ENCODE assay signal across 11 cellular contexts in the genomic region with DNA sequence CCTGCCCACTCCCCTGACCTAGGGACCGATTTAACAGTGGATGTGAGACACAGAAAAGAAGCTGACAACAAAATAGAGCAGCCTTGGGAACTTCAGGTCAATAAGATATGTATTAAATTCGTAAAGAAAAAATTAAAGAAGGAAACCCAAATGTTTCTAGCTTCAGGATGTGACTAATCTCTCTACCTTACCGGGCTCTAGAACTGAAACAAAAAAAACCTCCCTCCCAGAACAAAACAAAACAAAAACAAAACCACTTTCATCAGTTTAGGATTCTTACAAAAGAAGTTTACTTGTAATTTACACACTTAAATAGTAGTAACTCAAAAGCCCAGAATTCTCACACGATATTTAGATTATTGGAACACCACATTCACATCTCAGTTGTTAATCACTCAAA.
DNase-seq lines count a peak whose midpoint lies in the region; ATAC-seq and TF ChIP-seq lines count a peak whose summit lies in the region.
"Had no signal": no experiment of that assay in that cellular context is flagged by ENCODE, and none has a peak within 500 bp of the region (broad histone marks: within the 10 kb centered on the region; RNA-seq: fewer than 3 reads in every experiment).

No MANE protein-coding gene starts in this region.

- H3K4me3 ChIP-seq in endodermal cell (ENCODE audit: low read length) (no peak overlapping the region), vagina (no peak overlapping the region)
- H3K4me3 ChIP-seq: ascending aorta, sigmoid colon had no signal

- CTCF ChIA-PET in activated CD4-positive, alpha-beta T cell treated with anti-CD3 and anti-CD28 coated beads for 36 hours (lab: Charles Lee), result interaction anchor here (0.6 to 1.2 kb wide), 2 partner anchors 18 to 347 kb away, joined by 3 read pairs; no protein-coding TSS in a partner anchor

- H3K27me3 ChIP-seq in endodermal cell (ENCODE audit: control insufficient read depth, insufficient read depth, low read length, poor library complexity, severe bottlenecking), result no peaks in the 10 kb centered on the region
- no peaks in the 10 kb centered on the region for H3K27me3 ChIP-seq in vagina
- H3K27me3 ChIP-seq: ascending aorta, sigmoid colon had no signal

- POLR2A ChIA-PET in activated CD4-positive, alpha-beta T cell treated with anti-CD3 and anti-CD28 coated beads for 36 hours (lab: Charles Lee), result no interaction called here

- no peak overlapping the region for H3K27ac ChIP-seq in endodermal cell (ENCODE audit: low read depth, low read length)
- no peak overlapping the region for H3K27ac ChIP-seq in vagina
- H3K27ac ChIP-seq: ascending aorta, sigmoid colon had no signal

- peaks cover 1% of the 10 kb centered on the region for H3K36me3 Mint-ChIP-seq in activated CD4-positive, alpha-beta T cell treated with anti-CD3 and anti-CD28 coated beads for 36 hours (ENCODE audit: low read depth)
- no peaks in the 10 kb centered on the region for H3K36me3 Mint-ChIP-seq in effector memory CD8-positive, alpha-beta T cell (ENCODE audit: insufficient read depth)
- no peaks in the 10 kb centered on the region for H3K36me3 Mint-ChIP-seq in endodermal cell (ENCODE audit: low read depth)

- 80 to 87% methylated on average over 1 to 3 of the region's 4 CpGs for WGBS in endodermal cell (ENCODE audit: insufficient coverage in 1 of 2, insufficient read length in 1 of 2), 2 experiments

- no peak overlapping the region for H3K9ac ChIP-seq in endodermal cell (ENCODE audit: extremely low read depth, low read length, poor library complexity, severe bottlenecking)

- H3K27me3 Mint-ChIP-seq in activated CD4-positive, alpha-beta T cell treated with anti-CD3 and anti-CD28 coated beads for 36 hours, result no peaks in the 10 kb centered on the region
- no peaks in the 10 kb centered on the region for H3K27me3 Mint-ChIP-seq in effector memory CD8-positive, alpha-beta T cell
- H3K27me3 Mint-ChIP-seq in endodermal cell (ENCODE audit: insufficient read depth), result peaks cover 9% of the 10 kb centered on the region

- DNase-seq in activated CD4-positive, alpha-beta T cell treated with anti-CD3 and anti-CD28 coated beads for 36 hours, result no peak
- no peak for DNase-seq in activated CD4-positive, alpha-beta T cell treated with anti-CD3 and anti-CD28 coated beads, Interleukin-2, amount 50 U/mL, for 48 hours
- DNase-seq in effector memory CD8-positive, alpha-beta T cell, result no peak
- DNase-seq in endodermal cell, result no peak
- DNase-seq in sciatic nerve (ENCODE audit: low spot score), result no peak
- no peak for DNase-seq in vagina (ENCODE audit: extremely low spot score in 2 of 2)
- DNase-seq: NCI-H187 treated with DMSO at 0.1 percent for 48 hours, sigmoid colon had no signal

- H3K27ac Mint-ChIP-seq in activated CD4-positive, alpha-beta T cell treated with anti-CD3 and anti-CD28 coated beads for 36 hours, result peak overlapping the region; percentile 37
- peak overlapping the region; percentile 91 to 96 for H3K27ac Mint-ChIP-seq in effector memory CD8-positive, alpha-beta T cell
- no peak overlapping the region for H3K27ac Mint-ChIP-seq in endodermal cell

- no peak for TF ChIP-seq CTCF in endodermal cell (conservative IDR thresholded peaks at IDR 0.05)
- no peak for TF ChIP-seq CTCF in vagina (IDR thresholded peaks at IDR 0.05)

- H3K36me3 ChIP-seq in endodermal cell (ENCODE audit: control insufficient read depth, insufficient read depth, low read length) (no peaks in the 10 kb centered on the region), vagina (no peaks in the 10 kb centered on the region)
- H3K36me3 ChIP-seq: ascending aorta, sigmoid colon had no signal

- H3K9me3 Mint-ChIP-seq in activated CD4-positive, alpha-beta T cell treated with anti-CD3 and anti-CD28 coated beads for 36 hours (ENCODE audit: low read depth), result peaks cover 2% of the 10 kb centered on the region
- no peaks in the 10 kb centered on the region for H3K9me3 Mint-ChIP-seq in effector memory CD8-positive, alpha-beta T cell
- H3K9me3 Mint-ChIP-seq in endodermal cell, result peaks cover 57% of the 10 kb centered on the region

- H3K4me1 ChIP-seq in endodermal cell (ENCODE audit: control insufficient read depth, insufficient read depth, low read length) (no peaks in the 10 kb centered on the region), vagina (no peaks in the 10 kb centered on the region)
- H3K4me1 ChIP-seq: ascending aorta, sigmoid colon had no signal

- no peak overlapping the region for H3K4me3 Mint-ChIP-seq in activated CD4-positive, alpha-beta T cell treated with anti-CD3 and anti-CD28 coated beads for 36 hours
- peak overlapping the region; percentile 67 to 72 for H3K4me3 Mint-ChIP-seq in effector memory CD8-positive, alpha-beta T cell
- no peak overlapping the region for H3K4me3 Mint-ChIP-seq in endodermal cell

- ATAC-seq in activated CD4-positive, alpha-beta T cell treated with anti-CD3 and anti-CD28 coated beads for 36 hours, result peak; percentile 68
- ATAC-seq in GM21576 (IDR thresholded peaks at IDR 0.05; ENCODE audit: unreplicated experiment) (peak; percentile 66), HG03378 (IDR thresholded peaks at IDR 0.05; ENCODE audit: unreplicated experiment) (peak; percentile 58), sciatic nerve (no peak)
- ATAC-seq in effector memory CD8-positive, alpha-beta T cell (replicated peaks), result peak; percentile 72

- intact Hi-C loops in activated CD4-positive, alpha-beta T cell treated with anti-CD3 and anti-CD28 coated beads for 36 hours (cut with DNase I, micrococcal nuclease), result loop anchor here (5.0 kb wide), 1 partner anchor 65 kb away; no protein-coding TSS in a partner anchor
- intact Hi-C loops in sciatic nerve (cut with DNase I), result no loop called here
- intact Hi-C loops in vagina (cut with DNase I), result no loop called here

- no peak for TF ChIP-seq POLR2A in vagina (IDR thresholded peaks at IDR 0.05)

- H3K4me1 Mint-ChIP-seq in activated CD4-positive, alpha-beta T cell treated with anti-CD3 and anti-CD28 coated beads for 36 hours, result peaks cover 16% of the 10 kb centered on the region
- H3K4me1 Mint-ChIP-seq in effector memory CD8-positive, alpha-beta T cell (ENCODE audit: low read depth in 2 of 2), result peaks cover 23 to 30% of the 10 kb centered on the region in 2 donors
- no peaks in the 10 kb centered on the region for H3K4me1 Mint-ChIP-seq in endodermal cell

- H3K9me3 ChIP-seq in endodermal cell (ENCODE audit: control insufficient read depth, low read length) (peaks cover 6% of the 10 kb centered on the region), vagina (no peaks in the 10 kb centered on the region)
- H3K9me3 ChIP-seq: ascending aorta, sigmoid colon had no signal

Comparison
In these comparisons a context has a peak if more than half of its experiments do, and no peak if none do; other contexts are left out.
1. H3K4me3 Mint-ChIP-seq: peak in effector memory CD8-positive, alpha-beta T cell (2 of 2); none in activated CD4-positive, alpha-beta T cell treated with anti-CD3 and anti-CD28 coated beads for 36 hours (single experiment) and endodermal cell (single experiment).
2. intact Hi-C loops: an anchor here in activated CD4-positive, alpha-beta T cell treated with anti-CD3 and anti-CD28 coated beads for 36 hours (5.0 kb wide); none called in sciatic nerve and vagina.